In the genomic region with DNA sequence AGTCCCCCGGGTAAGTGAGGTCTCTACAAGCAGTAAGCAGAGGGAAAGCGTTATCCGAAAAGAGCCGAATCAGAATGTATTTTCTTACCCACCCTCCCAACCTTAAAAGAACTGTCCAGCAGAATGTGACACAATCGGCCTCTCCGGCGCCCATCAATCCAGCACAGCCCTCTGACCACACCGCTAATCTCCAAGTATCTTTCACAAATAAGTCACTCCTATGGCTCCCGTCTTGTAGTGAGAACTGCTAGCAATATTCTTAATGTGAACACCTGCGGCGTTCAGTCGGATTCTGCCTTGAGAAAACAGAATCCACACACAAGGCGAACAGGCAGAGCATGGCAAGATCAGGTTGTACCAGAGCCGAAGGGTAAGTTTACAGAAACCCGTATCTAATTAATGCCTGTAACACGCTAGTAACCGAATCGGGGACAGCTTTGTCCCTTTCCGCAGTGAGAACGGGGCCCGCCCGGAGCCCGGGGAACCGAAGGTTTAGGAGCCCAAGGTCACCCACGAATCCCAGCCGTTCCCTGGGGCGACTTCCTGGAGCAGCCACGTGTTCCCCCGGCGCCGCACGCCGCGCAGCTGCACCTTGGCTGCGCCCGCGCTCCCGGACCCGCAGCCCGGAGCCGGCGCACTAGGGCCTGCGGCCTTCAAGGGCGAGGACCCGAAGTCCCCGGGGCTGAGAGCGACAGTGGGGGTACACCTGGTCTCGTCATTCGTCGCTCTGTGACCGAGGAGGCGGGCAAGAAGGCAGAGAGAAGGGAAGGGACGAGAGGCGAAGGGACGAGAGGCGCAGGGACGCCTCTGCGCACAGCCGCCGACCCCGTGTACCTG, we compare ENCODE assay signal across 8 cellular contexts. TPM values are rescaled to one million over a fixed set of nuclear protein-coding genes. Genes with fewer than 3 reads are reported as not detected.
DNase-seq lines count a peak whose midpoint lies in the region; ATAC-seq and TF ChIP-seq lines count a peak whose summit lies in the region.

No MANE protein-coding gene starts in this region.

- H3K4me3 ChIP-seq in HUES6 (ENCODE audit: low read depth, low read length) (peak overlapping the region; percentile 99), testis (peak overlapping the region; percentile 86 to 96)

- H3K27me3 ChIP-seq in HUES6 (ENCODE audit: control insufficient read depth, insufficient read depth, low read length) (no peaks in the 10 kb centered on the region), testis (no peaks in the 10 kb centered on the region)

- H3K4me1 ChIP-seq in HUES6 (ENCODE audit: control insufficient read depth, insufficient read depth, low read length) (peaks cover 13% of the 10 kb centered on the region), testis (peaks cover 18% of the 10 kb centered on the region)

- 0 to 1% methylated on average over 16 to 61 of the region's 61 CpGs for WGBS in testis, 2 donors

- H3K36me3 ChIP-seq in HUES6 (ENCODE audit: control insufficient read depth, insufficient read depth, low read length) (peaks cover 7% of the 10 kb centered on the region), testis (ENCODE audit: low read depth, missing control alignments) (no peaks in the 10 kb centered on the region)

- no peak for TF ChIP-seq POLR2A in testis (IDR thresholded peaks at IDR 0.05)

- intact Hi-C loops in testis (cut with DNase I; ENCODE audit: low total_unique reads) = no loop called here

- peak overlapping the region; percentile 95 for H3K9ac ChIP-seq in HUES6 (ENCODE audit: low read length)

- ATAC-seq in GM21423 (IDR thresholded peaks at IDR 0.05; ENCODE audit: unreplicated experiment) = peak; percentile 46

- DNase-seq in COR-L47 (lab: John Stamatoyannopoulos, UW) (peak; percentile 74), RKO (ENCODE audit: low spot score) (peak; percentile 74), globus pallidus (ENCODE audit: low spot score) (peak; percentile 58), nucleus accumbens (lab: John Stamatoyannopoulos, UW) (peak in 52 of 56 donors; percentile 21 to 81 (median 51)), testis (peak; percentile 74)
- peak; percentile 63 for DNase-seq in activated naive CD4-positive, alpha-beta T cell treated with Interleukin-2 at 50 U/mL for 16 hours

- H3K27ac ChIP-seq in HUES6 (ENCODE audit: low read depth, low read length) = peak overlapping the region; percentile 92
- H3K27ac ChIP-seq in testis = peak overlapping the region; percentile 95 to 96

- no peak for TF ChIP-seq CTCF in testis (IDR thresholded peaks at IDR 0.05)

- H3K9me3 ChIP-seq in HUES6 (ENCODE audit: control insufficient read depth, insufficient read depth, low read depth, low read length) (no peaks in the 10 kb centered on the region), testis (no peaks in the 10 kb centered on the region)

RNA-seq across cellular contexts. Expression of a gene that starts 0.7 kb away (rescaled TPM):
- total RNA-seq in testis = 10 to 100 TPM; 72.1 to 77.0 TPM
- polyA plus RNA-seq in testis (ENCODE audit: insufficient read depth, low read depth, low replicate concordance) = 38.6 TPM

Comparison
In these comparisons a context has a peak if more than half of its experiments do, and no peak if none do; other contexts are left out.
1. Peak in every context shown above with its lines: DNase-seq, ATAC-seq, H3K4me3 ChIP-seq and H3K27ac ChIP-seq.